7 cellular contexts compared by ENCODE assay signal in the genomic region with DNA sequence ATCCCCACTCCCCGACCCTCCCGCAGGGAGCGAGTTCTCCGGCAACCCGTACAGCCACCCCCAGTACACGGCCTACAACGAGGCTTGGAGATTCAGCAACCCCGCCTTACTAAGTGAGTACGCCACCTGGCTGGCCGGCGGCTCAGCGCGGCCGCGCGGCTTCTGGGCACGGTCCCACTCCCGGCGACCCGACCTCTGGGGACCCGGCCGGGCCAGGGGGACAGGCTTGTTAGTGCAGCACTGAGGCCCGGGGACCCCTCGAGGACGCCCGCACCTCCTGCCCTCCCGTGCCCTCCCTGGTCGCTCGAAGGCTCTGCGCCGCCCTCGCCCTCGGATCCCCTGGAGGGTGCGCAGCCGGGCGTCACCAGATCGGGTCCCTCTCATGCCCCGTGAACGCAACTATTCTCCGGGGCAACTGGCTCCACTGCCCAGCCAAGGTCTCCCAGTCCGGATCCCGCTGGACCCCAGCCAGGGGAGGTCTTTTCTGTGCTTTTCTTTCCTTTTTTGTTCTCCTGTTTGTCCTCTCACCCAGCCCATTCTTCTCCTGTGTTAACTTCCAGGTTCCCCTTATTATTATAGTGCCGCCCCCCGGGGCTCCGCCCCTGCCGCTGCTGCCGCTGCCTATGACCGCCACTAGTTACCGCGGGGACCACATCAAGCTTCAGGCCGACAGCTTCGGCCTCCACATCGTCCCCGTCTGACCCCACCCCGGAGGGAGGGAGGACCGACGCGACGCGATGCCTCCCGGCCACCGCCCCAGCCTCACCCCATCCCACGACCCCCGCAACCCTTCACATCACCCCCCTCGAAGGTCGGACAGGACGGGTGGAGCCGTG.
A peak's percentile ranks its signal among the peaks of the same experiment; 100 is the strongest.
DNase-seq lines count a peak whose midpoint lies in the region; ATAC-seq, FAIRE-seq and TF ChIP-seq lines count a peak whose summit lies in the region.

No MANE protein-coding gene starts in this region.

- TF ChIP-seq CTCF in ascending aorta (IDR thresholded peaks at IDR 0.05) = peak in 1 of 3 experiments; percentile 24
- TF ChIP-seq CTCF in keratinocyte (optimal IDR thresholded peaks at IDR 0.05 in 1 of 3, IDR thresholded peaks at IDR 0.05 in 1 of 3, conservative IDR thresholded peaks at IDR 0.05 in 1 of 3; ENCODE audit: extremely low read depth in 1 of 3, insufficient read depth in 2 of 3, low read length in 3 of 3) = peak; percentile 10 to 57 (median 51)

- FAIRE-seq in GM12892 (lab: Jason Lieb, UNC) (peak; percentile 63), keratinocyte (lab: Jason Lieb, UNC) (no peak)

- H3K4me3 ChIP-seq in ascending aorta (peak overlapping the region; percentile 60 to 63), keratinocyte (ENCODE audit: control insufficient read depth in 2 of 3, extremely low read depth in 1 of 3, insufficient read depth in 2 of 3, low read depth in 1 of 3, low read length in 3 of 3) (peak overlapping the region in 2 of 3 experiments; percentile 22 to 34), stomach smooth muscle (ENCODE audit: low read length in 2 of 2) (peak overlapping the region; percentile 35 to 49)

- no peaks in the 10 kb centered on the region for H3K9me1 ChIP-seq in keratinocyte (ENCODE audit: control insufficient read depth, extremely low read depth, insufficient read depth, low read length)

- no peaks in the 10 kb centered on the region for H3K79me2 ChIP-seq in keratinocyte (ENCODE audit: control insufficient read depth, insufficient read depth, low read length)

- H4K20me1 ChIP-seq in keratinocyte (ENCODE audit: control insufficient read depth, extremely low read depth, insufficient read depth, low read length) = no peaks in the 10 kb centered on the region

- H3K4me2 ChIP-seq in keratinocyte (ENCODE audit: control insufficient read depth, extremely low read depth, insufficient read depth, low read depth, low read length) = peak overlapping the region; percentile 31

- intact Hi-C loops in ascending aorta (cut with DNase I) = no loop called here

- H3K27me3 ChIP-seq in ascending aorta (peaks cover 16% of the 10 kb centered on the region), keratinocyte (ENCODE audit: control insufficient read depth, extremely low read depth, insufficient read depth, low read length) (peaks cover 88% of the 10 kb centered on the region), stomach smooth muscle (ENCODE audit: control insufficient read depth in 1 of 2, insufficient read depth in 2 of 2, low read length in 2 of 2) (peaks cover 74 to 81% of the 10 kb centered on the region in 2 donors)

- H3K4me1 ChIP-seq in ascending aorta (peaks cover 9 to 24% of the 10 kb centered on the region in 2 donors), keratinocyte (ENCODE audit: control insufficient read depth, extremely low read depth, insufficient read depth, low read length) (peaks cover 6% of the 10 kb centered on the region), stomach smooth muscle (ENCODE audit: control insufficient read depth, insufficient read depth, low read length) (peaks cover 35% of the 10 kb centered on the region)

- no peak for DNase-seq in GM12892 (ENCODE audit: insufficient read length)
- DNase-seq in NCI-H526 (lab: John Stamatoyannopoulos, UW) = peak; percentile 10 to 74
- DNase-seq in ascending aorta (ENCODE audit: low spot score in 2 of 2) = peak in 1 of 2 donors; percentile 60
- DNase-seq in keratinocyte (ENCODE audit: low read depth, low spot score) = no peak
- DNase-seq in NCI-H1092 treated with DMSO at 0.1 percent for 48 hours (lab: John Stamatoyannopoulos, UW) = no peak

- H3K36me3 ChIP-seq in ascending aorta = no peaks in the 10 kb centered on the region
- H3K36me3 ChIP-seq in keratinocyte (ENCODE audit: control insufficient read depth in 2 of 2, extremely low read depth in 1 of 2, insufficient read depth in 2 of 2, low read length in 2 of 2) = no peaks in the 10 kb centered on the region
- H3K36me3 ChIP-seq in stomach smooth muscle (ENCODE audit: control insufficient read depth in 2 of 2, insufficient read depth in 2 of 2, low read length in 2 of 2) = no peaks in the 10 kb centered on the region

- H3K9me3 ChIP-seq in ascending aorta (no peaks in the 10 kb centered on the region), keratinocyte (ENCODE audit: control insufficient read depth, low read depth, low read length) (no peaks in the 10 kb centered on the region), stomach smooth muscle (ENCODE audit: control insufficient read depth in 2 of 2, low read length in 2 of 2) (no peaks in the 10 kb centered on the region)

- H2AFZ ChIP-seq in keratinocyte (ENCODE audit: control insufficient read depth, low read length) = no peak overlapping the region

- dilution Hi-C loops in keratinocyte (cut with MboI; ENCODE audit: extremely low pct_ligation_motif_present, low sequenced_read_pairs) = no loop called here

- H3K9ac ChIP-seq in keratinocyte (ENCODE audit: control insufficient read depth, extremely low read depth, insufficient read depth, low read length) = no peak overlapping the region
- no peak overlapping the region for H3K9ac ChIP-seq in stomach smooth muscle (ENCODE audit: low read length in 2 of 2)

- ATAC-seq in GM21786 (IDR thresholded peaks at IDR 0.05; ENCODE audit: unreplicated experiment) = no peak

- no peak for TF ChIP-seq POLR2A in GM12892 (IDR thresholded peaks at IDR 0.05; ENCODE audit: low read depth, low read length)

- H3K27ac ChIP-seq in ascending aorta (no peak overlapping the region), keratinocyte (ENCODE audit: control insufficient read depth, insufficient read depth, low read length) (no peak overlapping the region), stomach smooth muscle (ENCODE audit: low read length) (no peak overlapping the region)

Comparison
In these comparisons a context has a peak if more than half of its experiments do, and no peak if none do; other contexts are left out.
1. DNase-seq: peak in NCI-H526 (2 of 2); none in GM12892 (single experiment), keratinocyte (single experiment) and NCI-H1092 treated with DMSO at 0.1 percent for 48 hours (single experiment).
2. Peak in every context shown above with its lines, with median percentiles within 50 percentile points of each other: H3K4me3 ChIP-seq.